Comparison of ENCODE assay signal across 18 cellular contexts in genomic region chr2:113058411-113058994, GRCh38. TPM values are rescaled to one million over a fixed set of nuclear protein-coding genes. Genes with fewer than 3 reads are reported as not detected.
"Had no signal": no experiment of that assay in that cellular context is flagged by ENCODE, and none has a peak within 500 bp of the region (broad histone marks: within the 10 kb centered on the region; RNA-seq: fewer than 3 reads in every experiment).

No MANE protein-coding gene starts in this region.

- DNase-seq: activated CD4-positive, alpha-beta T cell treated with anti-CD3 and anti-CD28 coated beads, Interleukin-2, amount 10 ng/mL, durations not matched to agents 7 days and 5 days; activated naive CD4-positive, alpha-beta T cell treated with anti-CD3 and anti-CD28 coated beads for 36 hours; endodermal cell; mucosa of descending colon; naive thymus-derived CD4-positive, alpha-beta T cell; stimulated activated naive CD8-positive, alpha-beta T cell treated with anti-CD3 and anti-CD28 coated beads, Interleukin-15, Interleukin-2, amounts not matched to agents 100 U/mL and 50 U/mL, for 24 hours; SW 1271; transverse colon had no signal

- H3K36me3 ChIP-seq: cardiac muscle cell, transverse colon had no signal

- H3K27ac ChIP-seq: cardiac muscle cell, transverse colon had no signal

- H3K9me3 ChIP-seq: mucosa of descending colon had no signal

- H3K27me3 ChIP-seq: cardiac muscle cell, transverse colon had no signal

- H3K4me3 Mint-ChIP-seq: activated CD4-positive, alpha-beta T cell treated with anti-CD3 and anti-CD28 coated beads, Interleukin-2, amount 10 ng/mL, durations not matched to agents 7 days and 5 days; activated naive CD4-positive, alpha-beta T cell treated with anti-CD3 and anti-CD28 coated beads for 36 hours; activated T-helper 17 cell treated with anti-CD3 and anti-CD28 coated beads, Interleukin-2, amount 50 U/mL, for 72 hours; endodermal cell; naive thymus-derived CD4-positive, alpha-beta T cell had no signal

- H3K27ac Mint-ChIP-seq: activated CD4-positive, alpha-beta T cell treated with anti-CD3 and anti-CD28 coated beads, Interleukin-2, amount 10 ng/mL, durations not matched to agents 7 days and 5 days; activated naive CD4-positive, alpha-beta T cell treated with anti-CD3 and anti-CD28 coated beads for 36 hours; activated T-helper 17 cell treated with anti-CD3 and anti-CD28 coated beads, Interleukin-2, amount 50 U/mL, for 72 hours; endodermal cell; naive thymus-derived CD4-positive, alpha-beta T cell had no signal

- H3K4me1 ChIP-seq: transverse colon had no signal

- H3K27me3 Mint-ChIP-seq: activated CD4-positive, alpha-beta T cell treated with anti-CD3 and anti-CD28 coated beads, Interleukin-2, amount 10 ng/mL, durations not matched to agents 7 days and 5 days had no signal

- H3K4me1 Mint-ChIP-seq: activated CD4-positive, alpha-beta T cell treated with anti-CD3 and anti-CD28 coated beads, Interleukin-2, amount 10 ng/mL, durations not matched to agents 7 days and 5 days; endodermal cell; naive thymus-derived CD4-positive, alpha-beta T cell had no signal

- ATAC-seq: activated T-helper 17 cell treated with anti-CD3 and anti-CD28 coated beads, Interleukin-2, amount 50 U/mL, for 72 hours; left lobe of liver; mucosa of descending colon; naive thymus-derived CD4-positive, alpha-beta T cell; stimulated activated naive CD8-positive, alpha-beta T cell treated with anti-CD3 and anti-CD28 coated beads, Interleukin-15, Interleukin-2, amounts not matched to agents 100 U/mL and 50 U/mL, for 24 hours had no signal

- H3K4me3 ChIP-seq: cardiac muscle cell, mucosa of descending colon, skin epidermis, transverse colon had no signal

RNA-seq across cellular contexts. Expression of gene IL36RN, which starts 0.5 kb away (rescaled TPM):
- total RNA-seq: activated CD4-positive, alpha-beta T cell treated with anti-CD3 and anti-CD28 coated beads, Interleukin-2, amount 10 ng/mL, durations not matched to agents 7 days and 5 days; activated naive CD4-positive, alpha-beta T cell treated with anti-CD3 and anti-CD28 coated beads for 36 hours; activated T-helper 17 cell treated with anti-CD3 and anti-CD28 coated beads, Interleukin-2, amount 50 U/mL, for 72 hours; cardiac muscle cell; dermis microvascular lymphatic vessel endothelial cell; endodermal cell; frontal cortex; left lobe of liver; mucosa of descending colon; renal cortical epithelial cell; SK-MEL-5; transverse colon had no signal
- polyA plus RNA-seq: cardiac muscle cell; naive thymus-derived CD4-positive, alpha-beta T cell had no signal

RNA-seq across cellular contexts. Expression of gene IL36B, which starts 5.8 kb away (rescaled TPM):
- total RNA-seq: activated CD4-positive, alpha-beta T cell treated with anti-CD3 and anti-CD28 coated beads, Interleukin-2, amount 10 ng/mL, durations not matched to agents 7 days and 5 days; activated naive CD4-positive, alpha-beta T cell treated with anti-CD3 and anti-CD28 coated beads for 36 hours; activated T-helper 17 cell treated with anti-CD3 and anti-CD28 coated beads, Interleukin-2, amount 50 U/mL, for 72 hours; astrocyte; cardiac muscle cell; dermis microvascular lymphatic vessel endothelial cell; endodermal cell; frontal cortex; left lobe of liver; mucosa of descending colon; naive thymus-derived CD4-positive, alpha-beta T cell; renal cortical epithelial cell; SK-MEL-5; transverse colon had no signal
- polyA plus RNA-seq: adipose tissue; cardiac muscle cell; naive thymus-derived CD4-positive, alpha-beta T cell had no signal

RNA-seq across cellular contexts. Expression of gene IL1F10, which starts 9.3 kb away (rescaled TPM):
- total RNA-seq: activated CD4-positive, alpha-beta T cell treated with anti-CD3 and anti-CD28 coated beads, Interleukin-2, amount 10 ng/mL, durations not matched to agents 7 days and 5 days; activated naive CD4-positive, alpha-beta T cell treated with anti-CD3 and anti-CD28 coated beads for 36 hours; activated T-helper 17 cell treated with anti-CD3 and anti-CD28 coated beads, Interleukin-2, amount 50 U/mL, for 72 hours; astrocyte; cardiac muscle cell; dermis microvascular lymphatic vessel endothelial cell; endodermal cell; frontal cortex; left lobe of liver; mucosa of descending colon; naive thymus-derived CD4-positive, alpha-beta T cell; renal cortical epithelial cell; SK-MEL-5; transverse colon had no signal
- polyA plus RNA-seq: adipose tissue; cardiac muscle cell; naive thymus-derived CD4-positive, alpha-beta T cell had no signal

RNA-seq across cellular contexts. Expression of gene IL36A, which starts 53.2 kb away (rescaled TPM):
- total RNA-seq: activated CD4-positive, alpha-beta T cell treated with anti-CD3 and anti-CD28 coated beads, Interleukin-2, amount 10 ng/mL, durations not matched to agents 7 days and 5 days; activated naive CD4-positive, alpha-beta T cell treated with anti-CD3 and anti-CD28 coated beads for 36 hours; activated T-helper 17 cell treated with anti-CD3 and anti-CD28 coated beads, Interleukin-2, amount 50 U/mL, for 72 hours; astrocyte; cardiac muscle cell; dermis microvascular lymphatic vessel endothelial cell; endodermal cell; frontal cortex; left lobe of liver; mucosa of descending colon; renal cortical epithelial cell; SK-MEL-5; transverse colon had no signal
- polyA plus RNA-seq: cardiac muscle cell had no signal
